Comparison of ENCODE assay signal across 10 cellular contexts in genomic region chr12:52038447-52038846, GRCh38. TPM values are rescaled to one million over a fixed set of nuclear protein-coding genes. Genes with fewer than 3 reads are reported as not detected.
DNase-seq lines count a peak whose midpoint lies in the region; ATAC-seq and TF ChIP-seq lines count a peak whose summit lies in the region.
"Had no signal": no experiment of that assay in that cellular context is flagged by ENCODE, and none has a peak within 500 bp of the region (broad histone marks: within the 10 kb centered on the region; RNA-seq: fewer than 3 reads in every experiment).

No MANE protein-coding gene starts in this region.

- no peak overlapping the region for H3K27ac Mint-ChIP-seq in activated CD4-positive, alpha-beta memory T cell treated with anti-CD3 and anti-CD28 coated beads for 36 hours

- H4K20me1 ChIP-seq in SK-N-SH (ENCODE audit: insufficient read depth) (peaks cover 5% of the 10 kb centered on the region; the same call in 1 of the 2 replicates), hepatocyte (ENCODE audit: insufficient read depth, poor library complexity, severe bottlenecking) (peaks cover 2% of the 10 kb centered on the region)

- peak overlapping the region; percentile 70 for H3K4me3 Mint-ChIP-seq in activated CD4-positive, alpha-beta memory T cell treated with anti-CD3 and anti-CD28 coated beads for 36 hours

- TF ChIP-seq EP300 in SK-N-SH (IDR thresholded peaks at IDR 0.05; ENCODE audit: borderline replicate concordance in 1 of 2, low read depth in 1 of 2, low read length in 1 of 2) (no peak), stomach (IDR thresholded peaks at IDR 0.05) (no peak)

- H3K27me3 Mint-ChIP-seq in activated CD4-positive, alpha-beta memory T cell treated with anti-CD3 and anti-CD28 coated beads for 36 hours = no peaks in the 10 kb centered on the region

- intact Hi-C loops in activated CD4-positive, alpha-beta memory T cell treated with anti-CD3 and anti-CD28 coated beads for 36 hours (cut with micrococcal nuclease) = no loop called here
- intact Hi-C loops in stomach (cut with DNase I; ENCODE audit: low total_unique reads) = no loop called here

- TF ChIP-seq POLR2A in stomach (IDR thresholded peaks at IDR 0.05) = no peak

- WGBS in SK-N-SH (ENCODE audit: low lambda C conversion rate) = 91% methylated on average over 6 of the region's 6 CpGs
- WGBS in hepatocyte (ENCODE audit: low lambda C conversion rate, missing lambda C conversion rate) = 91% methylated on average over 6 of the region's 6 CpGs
- 60 to 82% (median 77%) methylated on average over 6 of the region's 6 CpGs for WGBS in stomach, 5 donors

- H3F3A ChIP-seq in SK-N-SH (replicated peaks; ENCODE audit: insufficient read depth) = peaks cover 13% of the 10 kb centered on the region

- no peak overlapping the region for H2AFZ ChIP-seq in SK-N-SH (ENCODE audit: low read depth)
- no peak overlapping the region for H2AFZ ChIP-seq in hepatocyte

- H3K9me3 Mint-ChIP-seq in activated CD4-positive, alpha-beta memory T cell treated with anti-CD3 and anti-CD28 coated beads for 36 hours = no peaks in the 10 kb centered on the region

- no peak for ATAC-seq in SK-N-SH treated with all-trans-retinoic acid at 6 μM for 48 hours
- no peak for ATAC-seq in HG02981 (IDR thresholded peaks at IDR 0.05; ENCODE audit: unreplicated experiment)

- H3K4me2 ChIP-seq in SK-N-SH = peak overlapping the region; percentile 83
- peak overlapping the region; percentile 88 for H3K4me2 ChIP-seq in hepatocyte

- TF ChIP-seq RAD21 in SK-N-SH (IDR thresholded peaks at IDR 0.05; ENCODE audit: low read length) = no peak

- H3K9me3 ChIP-seq in SK-N-SH = no peaks in the 10 kb centered on the region
- no peaks in the 10 kb centered on the region for H3K9me3 ChIP-seq in hepatocyte (ENCODE audit: low read depth)
- H3K9me3 ChIP-seq in stomach = no peaks in the 10 kb centered on the region

- H3K36me3 ChIP-seq in SK-N-SH (replicated peaks in 1 of 2; ENCODE audit: control insufficient read depth in 1 of 2, insufficient read depth in 2 of 2, low read length in 1 of 2) = no peaks in the 10 kb centered on the region
- no peaks in the 10 kb centered on the region for H3K36me3 ChIP-seq in hepatocyte (replicated peaks; ENCODE audit: insufficient read depth, low read depth)
- H3K36me3 ChIP-seq in stomach = no peaks in the 10 kb centered on the region

- DNase-seq in SK-N-SH = no peak
- no peak for DNase-seq in activated CD4-positive, alpha-beta memory T cell treated with anti-CD3 and anti-CD28 coated beads for 36 hours
- DNase-seq in hepatocyte (ENCODE audit: low spot score) = no peak
- no peak for DNase-seq in stomach
- no peak for DNase-seq in HK-2 (ENCODE audit: unreplicated experiment)
- DNase-seq in KBM-7 = no peak
- DNase-seq: activated effector memory CD4-positive, alpha-beta T cell treated with anti-CD3 and anti-CD28 coated beads, Interleukin-2, amount 50 U/mL, for 16 hours; hypothalamus had no signal

- H3K27ac ChIP-seq in SK-N-SH (ENCODE audit: low read depth in 2 of 2, low read length in 1 of 2) = peak overlapping the region in 1 of 2 experiments; percentile 58; a peak in 1 of 4 replicates
- no peak overlapping the region for H3K27ac ChIP-seq in hepatocyte
- peak overlapping the region; percentile 21 to 94 (median 87) for H3K27ac ChIP-seq in stomach

- H3K4me1 Mint-ChIP-seq in activated CD4-positive, alpha-beta memory T cell treated with anti-CD3 and anti-CD28 coated beads for 36 hours (ENCODE audit: low read depth) = peaks cover 58% of the 10 kb centered on the region

- H3K79me2 ChIP-seq in SK-N-SH (ENCODE audit: insufficient read depth) (peaks cover 35% of the 10 kb centered on the region), hepatocyte (peaks cover 10% of the 10 kb centered on the region)

- H3K9ac ChIP-seq in SK-N-SH = no peak overlapping the region

- peaks cover 7 to 25% of the 10 kb centered on the region in 2 experiments; a peak in 3 of 4 replicates for H3K4me1 ChIP-seq in SK-N-SH (ENCODE audit: control insufficient read depth in 1 of 2, insufficient read depth in 2 of 2, low read depth in 1 of 2, low read length in 1 of 2)
- peaks cover 3% of the 10 kb centered on the region for H3K4me1 ChIP-seq in hepatocyte (ENCODE audit: insufficient read depth)
- H3K4me1 ChIP-seq in stomach = peaks cover 22 to 66% (median 42%) of the 10 kb centered on the region in 4 donors

- H3K27me3 ChIP-seq in SK-N-SH (ENCODE audit: insufficient read depth) (no peaks in the 10 kb centered on the region), hepatocyte (peaks cover 4% of the 10 kb centered on the region), stomach (no peaks in the 10 kb centered on the region)

- H3K36me3 Mint-ChIP-seq in activated CD4-positive, alpha-beta memory T cell treated with anti-CD3 and anti-CD28 coated beads for 36 hours = peaks cover 1% of the 10 kb centered on the region

- TF ChIP-seq CTCF in SK-N-SH (IDR thresholded peaks at IDR 0.05) = no peak
- no peak for TF ChIP-seq CTCF in hepatocyte (IDR thresholded peaks at IDR 0.05; ENCODE audit: poor library complexity)
- no peak for TF ChIP-seq CTCF in stomach (IDR thresholded peaks at IDR 0.05)

- H3K9me2 ChIP-seq in SK-N-SH = no peaks in the 10 kb centered on the region
- H3K9me2 ChIP-seq in hepatocyte (replicated peaks; ENCODE audit: insufficient read depth) = no peaks in the 10 kb centered on the region

- CTCF ChIA-PET in SK-N-SH (lab: Yijun Ruan, JAX) = interaction anchor here (0.6 to 30.2 kb wide), 6 partner anchors 9 to 83 kb away, joined by 3 to 949 read pairs (median 5); partner anchors contain the start of genes ATG101 and SMIM41
- CTCF ChIA-PET in activated CD4-positive, alpha-beta memory T cell treated with anti-CD3 and anti-CD28 coated beads for 36 hours (lab: Charles Lee) = interaction anchor here (0.8 to 15.8 kb wide), 5 partner anchors 12 to 58 kb away, joined by 3 to 261 read pairs (median 7); partner anchors contain the start of genes ATG101 and NR4A1

- no peak overlapping the region for H3K4me3 ChIP-seq in SK-N-SH (ENCODE audit: low read depth in 2 of 2, low read length in 1 of 2)
- no peak overlapping the region for H3K4me3 ChIP-seq in hepatocyte
- H3K4me3 ChIP-seq in stomach = peak overlapping the region in 2 of 4 donors; percentile 56 to 71

- in situ Hi-C loops in KBM-7 (cut with MboI; ENCODE audit: low pct_unique_long_range_greater_than_20kb, low sequenced_read_pairs) = loop anchor here (10.0 kb wide), 1 partner anchor 46 kb away; no protein-coding TSS in a partner anchor

- POLR2A ChIA-PET in SK-N-SH (lab: Yijun Ruan, JAX) = interaction anchor here (1.0 kb wide), 1 partner anchor 12 kb away, joined by 3 read pairs; no protein-coding TSS in a partner anchor
- POLR2A ChIA-PET in activated CD4-positive, alpha-beta memory T cell treated with anti-CD3 and anti-CD28 coated beads for 36 hours (lab: Charles Lee) = interaction anchor here (1.2 to 3.9 kb wide), 2 partner anchors 9 to 13 kb away, joined by 3 to 26 read pairs; partner anchors contain the start of gene NR4A1

TF ChIP-seq in SK-N-SH, 30 proteins besides CTCF, POLR2A, EP300 and RAD21 (continues in another document):
- no peak for TF ChIP-seq MXI1 (IDR thresholded peaks at IDR 0.05; ENCODE audit: low read depth, low read length)

TF ChIP-seq in SK-N-SH treated with all-trans-retinoic acid at 6 μM for 48 hours, 23 proteins besides CTCF, POLR2A, EP300 and RAD21:
- TF ChIP-seq ZFP3 (CRISPR knock-in tag; IDR thresholded peaks at IDR 0.05) = no peak

RNA-seq across cellular contexts. Expression of gene NR4A1, which starts 12.8 kb away (rescaled TPM):
- polyA plus RNA-seq in SK-N-SH (2012; rRNA removed) (75.2 and 120 TPM in 2 replicates), hepatocyte (131 and 165 TPM in 2 replicates), stomach (10 to 100 TPM; 41.3 to 65.5 (median 55.0) TPM)
- polyA plus RNA-seq in SK-N-SH (2012; cell fraction: cytosol; rRNA removed) = 17.7 and 20.0 TPM in 2 replicates
- 429 and 610 TPM in 2 replicates for polyA plus RNA-seq in SK-N-SH (2012; cell fraction: nucleus; rRNA removed)
- 10 to 100 TPM; 64.2 to 68.2 TPM for total RNA-seq in activated CD4-positive, alpha-beta memory T cell treated with anti-CD3 and anti-CD28 coated beads for 36 hours
- total RNA-seq in hepatocyte (39.2 and 59.2 TPM in 2 replicates), stomach (100 to 1,000 TPM in 3 of 5 donors, 10 to 100 TPM in 2; 29.4 to 384 (median 230) TPM)

RNA-seq across cellular contexts. Expression of gene ATG101, which starts 31.3 kb away (rescaled TPM):
- polyA plus RNA-seq in SK-N-SH (2012; rRNA removed) (160 and 170 TPM in 2 replicates), hepatocyte (52.0 and 57.7 TPM in 2 replicates), stomach (10 to 100 TPM; 36.8 to 80.3 (median 67.1) TPM)
- polyA plus RNA-seq in SK-N-SH (2012; cell fraction: cytosol; rRNA removed) = 109 and 133 TPM in 2 replicates
- 170 and 184 TPM in 2 replicates for polyA plus RNA-seq in SK-N-SH (2012; cell fraction: nucleus; rRNA removed)
- total RNA-seq in activated CD4-positive, alpha-beta memory T cell treated with anti-CD3 and anti-CD28 coated beads for 36 hours = 10 to 100 TPM; 35.7 to 38.0 TPM
- total RNA-seq in hepatocyte (55.9 and 61.6 TPM in 2 replicates), stomach (100 to 1,000 TPM in 1 of 5 donors, 10 to 100 TPM in 3, 1 to 10 TPM in 1; 7.6 to 105 (median 36.5) TPM)

RNA-seq across cellular contexts. Expression of gene TAMALIN, which starts 31.7 kb away (rescaled TPM):
- 1.7 and 2.4 TPM in 2 replicates for polyA plus RNA-seq in SK-N-SH (2012; rRNA removed)
- polyA plus RNA-seq in SK-N-SH (2012; cell fraction: cytosol; rRNA removed) = 1.0 and 1.6 TPM in 2 replicates
- polyA plus RNA-seq in SK-N-SH (2012; cell fraction: nucleus; rRNA removed) = 4.9 TPM in 2 replicates
- 10 to 100 TPM; 15.1 to 18.7 TPM for total RNA-seq in activated CD4-positive, alpha-beta memory T cell treated with anti-CD3 and anti-CD28 coated beads for 36 hours
- 4.0 and 8.0 TPM in 2 replicates for total RNA-seq in hepatocyte
- polyA plus RNA-seq in hepatocyte = 9.9 and 17.0 TPM in 2 replicates
- 10 to 100 TPM in 2 of 5 donors, 1 to 10 TPM in 2, not detected in 1; 2.7 to 61.3 (median 16.6) TPM for total RNA-seq in stomach
- 10 to 100 TPM in 2 of 3 donors, 1 to 10 TPM in 1; 6.4 to 17.0 (median 16.3) TPM for polyA plus RNA-seq in stomach

RNA-seq across cellular contexts. Expression of gene SMIM41, which starts 41.1 kb away (rescaled TPM):
- polyA plus RNA-seq in SK-N-SH (2012; rRNA removed) = not detected in 2 replicates
- polyA plus RNA-seq in SK-N-SH (2012; cell fraction: cytosol; rRNA removed) = 0.04 TPM in 1 of 2 replicates, not detected in the other
- 0.06 TPM in 1 of 2 replicates, not detected in the other for polyA plus RNA-seq in SK-N-SH (2012; cell fraction: nucleus; rRNA removed)
- not detected for total RNA-seq in activated CD4-positive, alpha-beta memory T cell treated with anti-CD3 and anti-CD28 coated beads for 36 hours
- not detected in 2 replicates for total RNA-seq in hepatocyte
- 0.15 TPM in 1 of 2 replicates, not detected in the other for polyA plus RNA-seq in hepatocyte
- 10 to 100 TPM in 1 of 5 donors, 1 to 10 TPM in 3, not detected in 1; 1.1 to 21.6 (median 6.8) TPM for total RNA-seq in stomach
- polyA plus RNA-seq in stomach = 10 to 100 TPM in 1 of 3 donors, 1 to 10 TPM in 2; 1.5 to 11.8 (median 6.5) TPM
